Comparison of ENCODE assay signal across 1 cellular context in the genomic region with DNA sequence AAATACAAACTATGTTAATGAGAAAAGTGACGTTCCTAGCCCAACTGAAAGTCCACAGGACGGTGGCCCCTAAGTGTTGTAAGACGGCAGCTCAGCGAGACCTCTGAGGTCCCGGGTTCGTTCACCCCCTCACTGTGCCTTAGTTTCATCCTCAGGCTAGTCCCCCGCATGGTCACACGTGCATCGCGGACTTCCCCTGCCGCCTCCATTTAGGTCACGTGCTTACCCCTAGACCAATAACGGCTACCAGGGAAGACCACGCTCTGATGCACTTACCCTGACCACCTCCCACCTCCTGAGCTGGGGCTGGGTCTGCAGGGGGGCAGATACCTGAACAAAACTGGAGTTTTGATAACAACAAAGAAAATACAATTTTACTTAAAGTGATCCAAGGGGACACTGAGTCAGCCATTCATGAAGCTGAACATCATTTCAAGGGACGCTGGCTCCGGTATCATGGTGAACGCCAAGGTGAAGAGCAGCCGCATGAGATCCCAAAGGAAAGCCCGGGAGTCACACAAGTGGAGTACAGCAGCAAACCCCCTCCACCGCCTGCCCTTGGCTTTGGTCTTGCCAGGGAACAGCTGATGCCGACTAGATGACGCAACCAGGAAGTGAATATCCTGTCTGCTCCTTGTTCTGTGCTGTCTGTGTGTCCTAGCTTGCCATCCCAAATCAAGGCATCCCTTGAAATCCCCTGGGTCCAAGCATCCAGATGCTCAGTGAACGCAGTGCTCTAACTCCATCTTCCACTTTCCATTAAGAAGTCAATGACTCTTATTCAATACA.
TF ChIP-seq lines count a peak whose summit lies in the region.

No MANE protein-coding gene starts in this region.

TF ChIP-seq in Ishikawa, 13 proteins besides CTCF, POLR2A, EP300 and RAD21:
- TF ChIP-seq USF1 (IDR thresholded peaks at IDR 0.05) (no peak), ZBTB7A (IDR thresholded peaks at IDR 0.05; ENCODE audit: low read depth) (no peak), CEBPB (IDR thresholded peaks at IDR 0.05) (0 out of 2 replicates have a peak, but pooled peaks have one; percentile 18)
